ENCODE assay signal across 8 cellular contexts in genomic region chr19:41327499-41328156, GRCh38. TPM values are rescaled to one million over a fixed set of nuclear protein-coding genes. Genes with fewer than 3 reads are reported as not detected.
DNase-seq lines count a peak whose midpoint lies in the region; ATAC-seq and TF ChIP-seq lines count a peak whose summit lies in the region.

No MANE protein-coding gene starts in this region.

- intact Hi-C loops in activated CD8-positive, alpha-beta T cell treated with anti-CD3 and anti-CD28 coated beads for 36 hours (cut with micrococcal nuclease) = no loop called here

- H3K27me3 Mint-ChIP-seq in activated CD8-positive, alpha-beta T cell treated with anti-CD3 and anti-CD28 coated beads for 36 hours = no peaks in the 10 kb centered on the region
- no peaks in the 10 kb centered on the region for H3K27me3 Mint-ChIP-seq in naive B cell

- H3K9me3 Mint-ChIP-seq in activated CD8-positive, alpha-beta T cell treated with anti-CD3 and anti-CD28 coated beads for 36 hours = no peaks in the 10 kb centered on the region
- H3K9me3 Mint-ChIP-seq in naive B cell = no peaks in the 10 kb centered on the region

- H3K4me1 ChIP-seq in Loucy (ENCODE audit: insufficient read depth, low read length, poor library complexity, severe bottlenecking) = peaks cover 40% of the 10 kb centered on the region
- no peaks in the 10 kb centered on the region for H3K4me1 ChIP-seq in endocrine pancreas (ENCODE audit: control insufficient read depth, insufficient read depth, low read length)

- peak overlapping the region; percentile 99 for H3K4me2 ChIP-seq in Loucy (ENCODE audit: low read depth, low read length, poor library complexity, severe bottlenecking)

- H4K20me1 ChIP-seq in Loucy (ENCODE audit: insufficient read depth, low read length, poor library complexity, severe bottlenecking) = peaks cover 19% of the 10 kb centered on the region

- H3F3A ChIP-seq in Loucy (ENCODE audit: low read depth) = peaks cover 9% of the 10 kb centered on the region

- ATAC-seq in GM21515 (IDR thresholded peaks at IDR 0.05; ENCODE audit: unreplicated experiment) (peak; percentile 44), naive B cell (ENCODE audit: low read depth in 2 of 2) (peak; percentile 53 to 59)
- ATAC-seq in activated CD8-positive, alpha-beta T cell treated with anti-CD3 and anti-CD28 coated beads for 36 hours = peak; percentile 73

- H3K4me3 Mint-ChIP-seq in activated CD8-positive, alpha-beta T cell treated with anti-CD3 and anti-CD28 coated beads for 36 hours = peak overlapping the region; percentile 66
- peak overlapping the region; percentile 78 to 91 (median 86) for H3K4me3 Mint-ChIP-seq in naive B cell

- CTCF ChIA-PET in activated CD8-positive, alpha-beta T cell treated with anti-CD3 and anti-CD28 coated beads for 36 hours (lab: Charles Lee) = interaction anchor here (1.0 to 1.7 kb wide), 4 partner anchors 19 to 64 kb away, joined by 3 to 7 read pairs (median 6); partner anchors contain the start of gene HNRNPUL1

- H3K27me3 ChIP-seq in Loucy (ENCODE audit: insufficient read depth, low read length, poor library complexity, severe bottlenecking) (no peaks in the 10 kb centered on the region), endocrine pancreas (ENCODE audit: control insufficient read depth, insufficient read depth, low read length) (no peaks in the 10 kb centered on the region)

- peaks cover 53% of the 10 kb centered on the region for H3K36me3 Mint-ChIP-seq in activated CD8-positive, alpha-beta T cell treated with anti-CD3 and anti-CD28 coated beads for 36 hours (ENCODE audit: low read depth)
- H3K36me3 Mint-ChIP-seq in naive B cell = peaks cover 5 to 24% of the 10 kb centered on the region in 2 donors

- no peaks in the 10 kb centered on the region for H3K9me2 ChIP-seq in Loucy (replicated peaks; ENCODE audit: low read depth, low read length)

- no peak for TF ChIP-seq CTCF in Loucy (conservative IDR thresholded peaks at IDR 0.05; ENCODE audit: low read length)
- TF ChIP-seq CTCF in activated CD8-positive, alpha-beta T cell treated with anti-CD3 and anti-CD28 coated beads for 36 hours (IDR thresholded peaks at IDR 0.05) = no peak

- H3K27ac Mint-ChIP-seq in activated CD8-positive, alpha-beta T cell treated with anti-CD3 and anti-CD28 coated beads for 36 hours = peak overlapping the region; percentile 96
- peak overlapping the region; percentile 96 to 100 (median 98) for H3K27ac Mint-ChIP-seq in naive B cell

- H2AFZ ChIP-seq in Loucy (ENCODE audit: low read length) = no peak overlapping the region

- H3K9me3 ChIP-seq in Loucy (ENCODE audit: insufficient read depth, low read depth, low read length) (no peaks in the 10 kb centered on the region), endocrine pancreas (ENCODE audit: control insufficient read depth, low read length) (no peaks in the 10 kb centered on the region)

- peaks cover 31% of the 10 kb centered on the region for H3K79me2 ChIP-seq in Loucy (ENCODE audit: insufficient read depth, low read length)

- peak overlapping the region; percentile 72 for H3K4me3 ChIP-seq in Loucy (ENCODE audit: low read length, poor library complexity, severe bottlenecking)
- no peak overlapping the region for H3K4me3 ChIP-seq in endocrine pancreas (ENCODE audit: control insufficient read depth, insufficient read depth, low read length)

- POLR2A ChIA-PET in activated CD8-positive, alpha-beta T cell treated with anti-CD3 and anti-CD28 coated beads for 36 hours (lab: Charles Lee) = interaction anchor here (0.7 to 4.1 kb wide), 10 partner anchors 8 to 63 kb away, joined by 3 to 29 read pairs (median 4); partner anchors contain the start of genes CCDC97 and HNRNPUL1

- H3K4me1 Mint-ChIP-seq in activated CD8-positive, alpha-beta T cell treated with anti-CD3 and anti-CD28 coated beads for 36 hours (ENCODE audit: low read depth) = peaks cover 68% of the 10 kb centered on the region
- H3K4me1 Mint-ChIP-seq in naive B cell = peaks cover 69 to 82% (median 79%) of the 10 kb centered on the region in 3 donors

- peak overlapping the region; percentile 72 for H3K9ac ChIP-seq in Loucy (ENCODE audit: low read depth, low read length, poor library complexity, severe bottlenecking)
- H3K9ac ChIP-seq in endocrine pancreas (ENCODE audit: control insufficient read depth, insufficient read depth, low read length) = peak overlapping the region; percentile 47

- DNase-seq in Daoy (ENCODE audit: low read depth) (peak; percentile 95), naive B cell (peak; percentile 88), NCI-H2081 treated with DMSO at 0.1 percent for 48 hours (lab: John Stamatoyannopoulos, UW) (no peak)
- DNase-seq in activated CD8-positive, alpha-beta T cell treated with anti-CD3 and anti-CD28 coated beads for 36 hours = peak; percentile 94
- DNase-seq in stimulated activated naive CD4-positive, alpha-beta T cell treated with Interleukin-2 at 50 U/mL for 16 hours (lab: John Stamatoyannopoulos, UW) = peak; percentile 88

- H3K36me3 ChIP-seq in Loucy (ENCODE audit: insufficient read depth, low read length) = peaks cover 40% of the 10 kb centered on the region; the same call in 1 of the 2 replicates
- no peaks in the 10 kb centered on the region for H3K36me3 ChIP-seq in endocrine pancreas (ENCODE audit: control insufficient read depth, insufficient read depth, low read length)

RNA-seq across cellular contexts. Expression of gene CCDC97, which starts 17.7 kb away (rescaled TPM):
- total RNA-seq in Daoy (2014; rRNA removed; shearing (Covaris generic)) = 16.0 and 16.9 TPM in 2 replicates
- 10 to 100 TPM; 15.9 to 20.4 TPM for total RNA-seq in activated CD8-positive, alpha-beta T cell treated with anti-CD3 and anti-CD28 coated beads for 36 hours
- polyA plus RNA-seq in naive B cell (ENCODE audit: low read depth in 6 of 6) = 10 to 100 TPM; 19.8 to 37.2 (median 31.7) TPM

RNA-seq across cellular contexts. Expression of gene TGFB1, which starts 26.1 kb away (rescaled TPM):
- total RNA-seq in Daoy (2014; rRNA removed; shearing (Covaris generic)) = 9.1 and 35.6 TPM in 2 replicates
- total RNA-seq in activated CD8-positive, alpha-beta T cell treated with anti-CD3 and anti-CD28 coated beads for 36 hours = 100 to 1,000 TPM; 112 to 123 TPM
- 10 to 100 TPM; 20.1 to 61.9 (median 35.4) TPM for polyA plus RNA-seq in naive B cell (ENCODE audit: low read depth in 6 of 6)

RNA-seq across cellular contexts. Expression of gene B9D2, which starts 36.3 kb away (rescaled TPM):
- 4.9 and 14.8 TPM in 2 replicates for total RNA-seq in Daoy (2014; rRNA removed; shearing (Covaris generic))
- total RNA-seq in activated CD8-positive, alpha-beta T cell treated with anti-CD3 and anti-CD28 coated beads for 36 hours = 1 to 10 TPM; 3.1 to 5.1 TPM
- polyA plus RNA-seq in naive B cell (ENCODE audit: low read depth in 6 of 6) = 10 to 100 TPM in 5 of 6 donors, 1 to 10 TPM in 1; 3.2 to 17.3 (median 14.3) TPM

RNA-seq across cellular contexts. Expression of gene TMEM91, which starts 48.7 kb away (rescaled TPM):
- total RNA-seq in Daoy (2014; rRNA removed; shearing (Covaris generic)) = 1.6 and 1.7 TPM in 2 replicates
- 1 to 10 TPM; 8.9 to 9.1 TPM for total RNA-seq in activated CD8-positive, alpha-beta T cell treated with anti-CD3 and anti-CD28 coated beads for 36 hours
- polyA plus RNA-seq in naive B cell (ENCODE audit: low read depth in 6 of 6) = 1 to 10 TPM in 5 of 6 donors, not detected in 1; 1.7 to 3.5 (median 2.2) TPM
